1 cellular context compared by ENCODE assay signal in the genomic region with DNA sequence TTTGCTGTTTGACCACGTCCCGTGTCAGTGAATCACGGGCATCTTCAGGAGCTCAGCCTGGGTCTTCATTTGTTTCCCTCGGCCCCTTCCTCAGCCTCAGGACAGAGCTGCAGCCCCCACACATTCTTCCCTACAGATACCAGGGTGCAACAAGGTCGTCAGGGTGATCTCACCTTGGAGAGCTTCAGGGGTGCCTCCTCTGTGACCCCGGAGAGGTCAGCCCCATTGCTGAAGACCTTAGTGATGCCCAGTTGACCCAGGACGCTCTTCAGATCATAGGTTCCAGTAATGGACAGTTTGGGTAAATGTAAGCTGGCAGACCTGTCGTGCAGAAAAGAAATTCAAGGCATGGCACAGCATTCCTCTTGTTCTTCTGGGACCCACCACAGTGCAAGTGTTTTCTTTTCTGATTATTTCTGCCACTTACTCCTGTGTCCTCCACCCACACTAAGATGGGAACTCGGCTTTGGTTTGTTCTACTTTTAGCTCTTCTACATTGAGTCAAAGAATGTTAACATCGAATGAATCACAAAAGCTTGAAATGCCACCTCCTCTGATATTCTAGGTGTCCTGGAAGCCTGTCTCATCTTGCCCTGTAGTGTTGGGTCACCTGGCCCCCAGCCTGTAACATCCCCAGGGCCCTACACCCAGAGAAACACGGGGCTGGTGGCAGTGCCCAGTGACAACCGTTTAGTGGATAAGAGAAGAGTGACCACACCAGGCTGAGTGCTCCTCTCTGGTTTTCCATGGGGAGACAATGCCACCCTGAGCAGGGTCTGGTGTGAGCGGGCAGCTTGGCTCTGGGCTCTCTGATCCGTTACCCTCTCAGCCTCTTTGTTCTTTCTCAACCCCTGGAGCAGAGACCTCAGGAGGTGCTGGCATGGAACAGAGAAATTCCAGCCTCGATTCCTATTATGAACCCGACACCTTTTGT.
TF ChIP-seq lines count a peak whose summit lies in the region.

No MANE protein-coding gene starts in this region.

TF ChIP-seq in H1, 55 proteins besides CTCF, POLR2A, EP300 and RAD21:
- TF ChIP-seq EZH2 (IDR thresholded peaks at IDR 0.05; ENCODE audit: low read depth, low read length, severe bottlenecking), result no peak
- TF ChIP-seq KDM5A (IDR thresholded peaks at IDR 0.05; ENCODE audit: low read length), result no peak
- no peak for TF ChIP-seq ATF2 (IDR thresholded peaks at IDR 0.05; ENCODE audit: low read length)
TF ChIP-seq in H1: peak in this region for 0.
